ENCODE assay signal across 9 cellular contexts in genomic region chr7:158353606-158354570, GRCh38.
DNase-seq lines count a peak whose midpoint lies in the region; ATAC-seq and TF ChIP-seq lines count a peak whose summit lies in the region.
"Had no signal": no experiment of that assay in that cellular context is flagged by ENCODE, and none has a peak within 500 bp of the region (broad histone marks: within the 10 kb centered on the region; RNA-seq: fewer than 3 reads in every experiment).

No MANE protein-coding gene starts in this region.

- no peaks in the 10 kb centered on the region for H3K9me2 ChIP-seq in neural cell (ENCODE audit: insufficient read depth, low read length)

- no peaks in the 10 kb centered on the region for H3K27me3 Mint-ChIP-seq in activated CD8-positive, alpha-beta memory T cell treated with anti-CD3 and anti-CD28 coated beads, Interleukin-2, amount 10 ng/mL, durations not matched to agents 7 days and 5 days
- peaks cover 8 to 21% of the 10 kb centered on the region in 2 donors for H3K27me3 Mint-ChIP-seq in T-cell

- no peak for ATAC-seq in activated CD8-positive, alpha-beta memory T cell treated with anti-CD3 and anti-CD28 coated beads, Interleukin-2, amount 10 ng/mL, durations not matched to agents 7 days and 5 days
- no peak for ATAC-seq in T-cell (replicated peaks in 1 of 4)

- POLR2A ChIA-PET in T-cell (lab: Charles Lee): no interaction called here

- H3F3A ChIP-seq in neural cell (ENCODE audit: insufficient read depth, low read length, poor library complexity, severe bottlenecking): no peaks in the 10 kb centered on the region

- no peaks in the 10 kb centered on the region for H3K9me3 ChIP-seq in neural cell (ENCODE audit: low read length)

- H3K4me3 Mint-ChIP-seq in activated CD8-positive, alpha-beta memory T cell treated with anti-CD3 and anti-CD28 coated beads, Interleukin-2, amount 10 ng/mL, durations not matched to agents 7 days and 5 days: no peak overlapping the region
- no peak overlapping the region for H3K4me3 Mint-ChIP-seq in T-cell

- H3K4me3 ChIP-seq in neural cell (ENCODE audit: low read length): no peak overlapping the region

- CTCF ChIA-PET in activated CD8-positive, alpha-beta memory T cell treated with anti-CD3 and anti-CD28 coated beads, Interleukin-2, amount 10 ng/mL, durations not matched to agents 7 days and 5 days (lab: Charles Lee): interaction anchor here (0.9 to 1.3 kb wide), 2 partner anchors 33 to 54 kb away, joined by 3 to 4 read pairs; no protein-coding TSS in a partner anchor
- CTCF ChIA-PET in T-cell (lab: Charles Lee): no interaction called here

- H3K4me1 Mint-ChIP-seq in activated CD8-positive, alpha-beta memory T cell treated with anti-CD3 and anti-CD28 coated beads, Interleukin-2, amount 10 ng/mL, durations not matched to agents 7 days and 5 days: no peaks in the 10 kb centered on the region
- no peaks in the 10 kb centered on the region for H3K4me1 Mint-ChIP-seq in T-cell

- no peaks in the 10 kb centered on the region for H3K9me3 Mint-ChIP-seq in activated CD8-positive, alpha-beta memory T cell treated with anti-CD3 and anti-CD28 coated beads, Interleukin-2, amount 10 ng/mL, durations not matched to agents 7 days and 5 days (ENCODE audit: low read depth)
- peaks cover 10 to 15% (median 15%) of the 10 kb centered on the region in 3 donors for H3K9me3 Mint-ChIP-seq in T-cell

- H3K4me2 ChIP-seq in neural cell (ENCODE audit: low read length): no peak overlapping the region

- H3K27ac Mint-ChIP-seq in activated CD8-positive, alpha-beta memory T cell treated with anti-CD3 and anti-CD28 coated beads, Interleukin-2, amount 10 ng/mL, durations not matched to agents 7 days and 5 days: no peak overlapping the region
- no peak overlapping the region for H3K27ac Mint-ChIP-seq in T-cell

- TF ChIP-seq RAD21 in neural cell (conservative IDR thresholded peaks at IDR 0.05): peak; percentile 78

- DNase-seq in NCI-H1417 (lab: John Stamatoyannopoulos, UW): peak; percentile 20 to 56 (median 29)
- DNase-seq in NCI-H1417 treated with DMSO at 0.1 percent for 48 hours (lab: John Stamatoyannopoulos, UW): no peak
- peak; percentile 14 for DNase-seq in MV-4-11 (lab: John Stamatoyannopoulos, UW)
- peak; percentile 47 for DNase-seq in activated CD8-positive, alpha-beta memory T cell treated with anti-CD3 and anti-CD28 coated beads, Interleukin-2, amount 10 ng/mL, durations not matched to agents 7 days and 5 days
- DNase-seq in T-cell: no peak
- no peak for DNase-seq in activated CD4-positive, CD25-positive, alpha-beta regulatory T cell (lab: John Stamatoyannopoulos, UW)
- DNase-seq in NCI-H446 (lab: John Stamatoyannopoulos, UW): no peak
- DNase-seq: NCI-H2107 had no signal

- peak; percentile 73 for TF ChIP-seq CTCF in neural cell (IDR thresholded peaks at IDR 0.05; ENCODE audit: poor library complexity, severe bottlenecking)

- H3K9ac ChIP-seq in neural cell (ENCODE audit: low read length): no peak overlapping the region

- H3K27me3 ChIP-seq in neural cell (ENCODE audit: insufficient read depth, low read depth, low read length): peaks cover 12% of the 10 kb centered on the region

- H3K36me3 ChIP-seq in neural cell (ENCODE audit: insufficient read depth, low read length): no peaks in the 10 kb centered on the region

- no peaks in the 10 kb centered on the region for H4K20me1 ChIP-seq in neural cell (ENCODE audit: insufficient read depth)

- no peak for TF ChIP-seq EP300 in neural cell (conservative IDR thresholded peaks at IDR 0.05; ENCODE audit: poor library complexity, severe bottlenecking)

- H2AFZ ChIP-seq in neural cell (ENCODE audit: low read depth, low read length): no peak overlapping the region

- no peaks in the 10 kb centered on the region for H3K79me2 ChIP-seq in neural cell (replicated peaks; ENCODE audit: insufficient read depth, low read length)

- no peak overlapping the region for H3K27ac ChIP-seq in neural cell (ENCODE audit: low read length)

- no peaks in the 10 kb centered on the region for H3K36me3 Mint-ChIP-seq in activated CD8-positive, alpha-beta memory T cell treated with anti-CD3 and anti-CD28 coated beads, Interleukin-2, amount 10 ng/mL, durations not matched to agents 7 days and 5 days
- no peaks in the 10 kb centered on the region for H3K36me3 Mint-ChIP-seq in T-cell

TF ChIP-seq in neural cell, 6 proteins besides CTCF, POLR2A, EP300 and RAD21:
- TF ChIP-seq MXI1 (conservative IDR thresholded peaks at IDR 0.05; ENCODE audit: poor library complexity, severe bottlenecking): no peak
- TF ChIP-seq SMC3 (conservative IDR thresholded peaks at IDR 0.05; ENCODE audit: poor library complexity): peak; percentile 71

Comparison
In these comparisons a context has a peak if more than half of its experiments do, and no peak if none do; other contexts are left out.
1. DNase-seq: peak in NCI-H1417 (3 of 3), MV-4-11 (single experiment) and activated CD8-positive, alpha-beta memory T cell treated with anti-CD3 and anti-CD28 coated beads, Interleukin-2, amount 10 ng/mL, durations not matched to agents 7 days and 5 days (single experiment); none in NCI-H1417 treated with DMSO at 0.1 percent for 48 hours (single experiment), T-cell (0 of 34), activated CD4-positive, CD25-positive, alpha-beta regulatory T cell (0 of 4) and NCI-H446 (0 of 2).